In the genomic region with DNA sequence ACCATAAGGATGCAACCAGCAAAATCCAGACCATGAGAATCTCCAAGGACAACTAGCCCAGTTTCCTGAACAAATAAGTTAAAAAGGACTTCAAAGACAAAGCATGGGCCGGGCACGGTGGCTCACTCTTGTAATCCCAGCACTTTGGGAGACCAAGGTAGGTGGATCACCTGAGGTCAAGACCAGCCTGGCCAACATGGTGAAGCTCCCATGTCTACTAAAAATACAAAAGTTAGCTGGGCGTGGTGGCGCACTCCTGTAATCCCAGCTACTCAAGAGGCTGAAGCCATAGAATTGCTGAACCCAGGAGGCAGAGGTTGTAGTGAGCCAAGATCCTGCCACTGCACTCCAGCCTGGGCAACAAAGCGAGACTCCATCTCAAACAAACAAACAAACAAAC, we compare ENCODE assay signal across 1 cellular context.
TF ChIP-seq lines count a peak whose summit lies in the region.
"Not testable (repeated sequence)": the region's sequence is repeated elsewhere in the genome, so short reads cannot be mapped to it uniquely, and the experiment has no call there.

No MANE protein-coding gene starts in this region.

TF ChIP-seq in HepG2, 621 proteins besides CTCF, POLR2A, EP300 and RAD21:
- TF ChIP-seq ZNF232 (CRISPR knock-in tag; IDR thresholded peaks at IDR 0.05; ENCODE audit: borderline replicate concordance) = 0 out of 2 replicates have a peak, but pooled peaks have one; percentile 50
- peak; percentile 15; the same call in 1 of the 2 replicates for TF ChIP-seq HOXA3 (CRISPR knock-in tag; IDR thresholded peaks at IDR 0.05)
- TF ChIP-seq RBFOX2 (IDR thresholded peaks at IDR 0.05; ENCODE audit: low read depth, low read length) = 0 out of 2 replicates have a peak, but pooled peaks have one; percentile 34
- TF ChIP-seq MAZ (IDR thresholded peaks at IDR 0.05; ENCODE audit: borderline replicate concordance, low read depth, low read length) = not testable (repeated sequence)
- 0 out of 2 replicates have a peak, but pooled peaks have one; percentile 42 for TF ChIP-seq MAZ (CRISPR knock-in tag; IDR thresholded peaks at IDR 0.05; ENCODE audit: low read depth)
- 0 out of 2 replicates have a peak, but pooled peaks have one; percentile 25 for TF ChIP-seq ZNF766 (CRISPR knock-in tag; IDR thresholded peaks at IDR 0.05; ENCODE audit: borderline replicate concordance)
- 0 out of 2 replicates have a peak, but pooled peaks have one; percentile 43 for TF ChIP-seq ZNF788 (CRISPR knock-in tag; IDR thresholded peaks at IDR 0.05; ENCODE audit: borderline replicate concordance)
- TF ChIP-seq, protein P1, sequence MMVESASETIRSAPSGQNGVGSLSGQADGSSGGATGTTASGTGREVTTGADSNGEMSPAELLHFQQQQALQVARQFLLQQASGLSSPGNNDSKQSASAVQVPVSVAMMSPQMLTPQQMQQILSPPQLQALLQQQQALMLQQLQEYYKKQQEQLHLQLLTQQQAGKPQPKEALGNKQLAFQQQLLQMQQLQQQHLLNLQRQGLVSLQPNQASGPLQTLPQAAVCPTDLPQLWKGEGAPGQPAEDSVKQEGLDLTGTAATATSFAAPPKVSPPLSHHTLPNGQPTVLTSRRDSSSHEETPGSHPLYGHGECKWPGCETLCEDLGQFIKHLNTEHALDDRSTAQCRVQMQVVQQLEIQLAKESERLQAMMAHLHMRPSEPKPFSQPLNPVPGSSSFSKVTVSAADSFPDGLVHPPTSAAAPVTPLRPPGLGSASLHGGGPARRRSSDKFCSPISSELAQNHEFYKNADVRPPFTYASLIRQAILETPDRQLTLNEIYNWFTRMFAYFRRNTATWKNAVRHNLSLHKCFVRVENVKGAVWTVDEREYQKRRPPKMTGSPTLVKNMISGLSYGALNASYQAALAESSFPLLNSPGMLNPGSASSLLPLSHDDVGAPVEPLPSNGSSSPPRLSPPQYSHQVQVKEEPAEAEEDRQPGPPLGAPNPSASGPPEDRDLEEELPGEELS (CRISPR knock-in tag; IDR thresholded peaks at IDR 0.05) = 0 out of 2 replicates have a peak, but pooled peaks have one; percentile 24
- 0 out of 2 replicates have a peak, but pooled peaks have one; percentile 61 for TF ChIP-seq EED (CRISPR knock-in tag; IDR thresholded peaks at IDR 0.05)
- TF ChIP-seq, protein P2, sequence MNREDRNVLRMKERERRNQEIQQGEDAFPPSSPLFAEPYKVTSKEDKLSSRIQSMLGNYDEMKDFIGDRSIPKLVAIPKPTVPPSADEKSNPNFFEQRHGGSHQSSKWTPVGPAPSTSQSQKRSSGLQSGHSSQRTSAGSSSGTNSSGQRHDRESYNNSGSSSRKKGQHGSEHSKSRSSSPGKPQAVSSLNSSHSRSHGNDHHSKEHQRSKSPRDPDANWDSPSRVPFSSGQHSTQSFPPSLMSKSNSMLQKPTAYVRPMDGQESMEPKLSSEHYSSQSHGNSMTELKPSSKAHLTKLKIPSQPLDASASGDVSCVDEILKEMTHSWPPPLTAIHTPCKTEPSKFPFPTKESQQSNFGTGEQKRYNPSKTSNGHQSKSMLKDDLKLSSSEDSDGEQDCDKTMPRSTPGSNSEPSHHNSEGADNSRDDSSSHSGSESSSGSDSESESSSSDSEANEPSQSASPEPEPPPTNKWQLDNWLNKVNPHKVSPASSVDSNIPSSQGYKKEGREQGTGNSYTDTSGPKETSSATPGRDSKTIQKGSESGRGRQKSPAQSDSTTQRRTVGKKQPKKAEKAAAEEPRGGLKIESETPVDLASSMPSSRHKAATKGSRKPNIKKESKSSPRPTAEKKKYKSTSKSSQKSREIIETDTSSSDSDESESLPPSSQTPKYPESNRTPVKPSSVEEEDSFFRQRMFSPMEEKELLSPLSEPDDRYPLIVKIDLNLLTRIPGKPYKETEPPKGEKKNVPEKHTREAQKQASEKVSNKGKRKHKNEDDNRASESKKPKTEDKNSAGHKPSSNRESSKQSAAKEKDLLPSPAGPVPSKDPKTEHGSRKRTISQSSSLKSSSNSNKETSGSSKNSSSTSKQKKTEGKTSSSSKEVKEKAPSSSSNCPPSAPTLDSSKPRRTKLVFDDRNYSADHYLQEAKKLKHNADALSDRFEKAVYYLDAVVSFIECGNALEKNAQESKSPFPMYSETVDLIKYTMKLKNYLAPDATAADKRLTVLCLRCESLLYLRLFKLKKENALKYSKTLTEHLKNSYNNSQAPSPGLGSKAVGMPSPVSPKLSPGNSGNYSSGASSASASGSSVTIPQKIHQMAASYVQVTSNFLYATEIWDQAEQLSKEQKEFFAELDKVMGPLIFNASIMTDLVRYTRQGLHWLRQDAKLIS (CRISPR knock-in tag; IDR thresholded peaks at IDR 0.05) = 0 out of 2 replicates have a peak, but pooled peaks have one; percentile 24
- peak; percentile 69; the same call in 1 of the 2 replicates for TF ChIP-seq ZNF180 (CRISPR knock-in tag; IDR thresholded peaks at IDR 0.05; ENCODE audit: borderline replicate concordance, low read depth)
- TF ChIP-seq, protein P3, sequence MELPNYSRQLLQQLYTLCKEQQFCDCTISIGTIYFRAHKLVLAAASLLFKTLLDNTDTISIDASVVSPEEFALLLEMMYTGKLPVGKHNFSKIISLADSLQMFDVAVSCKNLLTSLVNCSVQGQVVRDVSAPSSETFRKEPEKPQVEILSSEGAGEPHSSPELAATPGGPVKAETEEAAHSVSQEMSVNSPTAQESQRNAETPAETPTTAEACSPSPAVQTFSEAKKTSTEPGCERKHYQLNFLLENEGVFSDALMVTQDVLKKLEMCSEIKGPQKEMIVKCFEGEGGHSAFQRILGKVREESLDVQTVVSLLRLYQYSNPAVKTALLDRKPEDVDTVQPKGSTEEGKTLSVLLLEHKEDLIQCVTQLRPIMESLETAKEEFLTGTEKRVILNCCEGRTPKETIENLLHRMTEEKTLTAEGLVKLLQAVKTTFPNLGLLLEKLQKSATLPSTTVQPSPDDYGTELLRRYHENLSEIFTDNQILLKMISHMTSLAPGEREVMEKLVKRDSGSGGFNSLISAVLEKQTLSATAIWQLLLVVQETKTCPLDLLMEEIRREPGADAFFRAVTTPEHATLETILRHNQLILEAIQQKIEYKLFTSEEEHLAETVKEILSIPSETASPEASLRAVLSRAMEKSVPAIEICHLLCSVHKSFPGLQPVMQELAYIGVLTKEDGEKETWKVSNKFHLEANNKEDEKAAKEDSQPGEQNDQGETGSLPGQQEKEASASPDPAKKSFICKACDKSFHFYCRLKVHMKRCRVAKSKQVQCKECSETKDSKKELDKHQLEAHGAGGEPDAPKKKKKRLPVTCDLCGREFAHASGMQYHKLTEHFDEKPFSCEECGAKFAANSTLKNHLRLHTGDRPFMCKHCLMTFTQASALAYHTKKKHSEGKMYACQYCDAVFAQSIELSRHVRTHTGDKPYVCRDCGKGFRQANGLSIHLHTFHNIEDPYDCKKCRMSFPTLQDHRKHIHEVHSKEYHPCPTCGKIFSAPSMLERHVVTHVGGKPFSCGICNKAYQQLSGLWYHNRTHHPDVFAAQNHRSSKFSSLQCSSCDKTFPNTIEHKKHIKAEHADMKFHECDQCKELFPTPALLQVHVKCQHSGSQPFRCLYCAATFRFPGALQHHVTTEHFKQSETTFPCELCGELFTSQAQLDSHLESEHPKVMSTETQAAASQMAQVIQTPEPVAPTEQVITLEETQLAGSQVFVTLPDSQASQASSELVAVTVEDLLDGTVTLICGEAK (IDR thresholded peaks at IDR 0.05) = 0 out of 2 replicates have a peak, but pooled peaks have one; percentile 0
- TF ChIP-seq, protein P3 (CRISPR knock-in tag; IDR thresholded peaks at IDR 0.05) = not testable (repeated sequence)
- 0 out of 2 replicates have a peak, but pooled peaks have one; percentile 10 for TF ChIP-seq FOSL1 (CRISPR knock-in tag; IDR thresholded peaks at IDR 0.05; ENCODE audit: borderline replicate concordance)
- TF ChIP-seq, protein P4, sequence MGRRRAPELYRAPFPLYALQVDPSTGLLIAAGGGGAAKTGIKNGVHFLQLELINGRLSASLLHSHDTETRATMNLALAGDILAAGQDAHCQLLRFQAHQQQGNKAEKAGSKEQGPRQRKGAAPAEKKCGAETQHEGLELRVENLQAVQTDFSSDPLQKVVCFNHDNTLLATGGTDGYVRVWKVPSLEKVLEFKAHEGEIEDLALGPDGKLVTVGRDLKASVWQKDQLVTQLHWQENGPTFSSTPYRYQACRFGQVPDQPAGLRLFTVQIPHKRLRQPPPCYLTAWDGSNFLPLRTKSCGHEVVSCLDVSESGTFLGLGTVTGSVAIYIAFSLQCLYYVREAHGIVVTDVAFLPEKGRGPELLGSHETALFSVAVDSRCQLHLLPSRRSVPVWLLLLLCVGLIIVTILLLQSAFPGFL (CRISPR knock-in tag; IDR thresholded peaks at IDR 0.05) = 0 out of 2 replicates have a peak, but pooled peaks have one; percentile 47
- TF ChIP-seq MEIS2 (CRISPR knock-in tag; IDR thresholded peaks at IDR 0.05) = 0 out of 2 replicates have a peak, but pooled peaks have one; percentile 33
- peak; percentile 1; the same call in 1 of the 2 replicates for TF ChIP-seq ZNF501 (CRISPR knock-in tag; IDR thresholded peaks at IDR 0.05)
TF ChIP-seq in HepG2: peak in this region for 15; not testable (repeated sequence) for 606.
